In genomic region chr9:106930477-106930876, GRCh38 we compare ENCODE assay signal across 16 cellular contexts.
DNase-seq lines count a peak whose midpoint lies in the region; ATAC-seq and TF ChIP-seq lines count a peak whose summit lies in the region.
"Had no signal": no experiment of that assay in that cellular context is flagged by ENCODE, and none has a peak within 500 bp of the region (broad histone marks: within the 10 kb centered on the region; RNA-seq: fewer than 3 reads in every experiment).

No MANE protein-coding gene starts in this region.

- H3K27ac ChIP-seq in colonic mucosa, result no peak overlapping the region
- no peak overlapping the region for H3K27ac ChIP-seq in upper lobe of left lung
- H3K27ac ChIP-seq: RWPE1, SJSA1 had no signal

- TF ChIP-seq EP300 in upper lobe of left lung (IDR thresholded peaks at IDR 0.05), result no peak

- H3K4me1 ChIP-seq in colonic mucosa, result no peaks in the 10 kb centered on the region
- peaks cover 0 to 13% (median 7%) of the 10 kb centered on the region in 4 donors for H3K4me1 ChIP-seq in upper lobe of left lung
- H3K4me1 ChIP-seq: SJSA1 had no signal

- ATAC-seq in GM18502 (IDR thresholded peaks at IDR 0.05; ENCODE audit: poor library complexity, unreplicated experiment) (no peak), upper lobe of left lung (ENCODE audit: low FRiP score in 2 of 2) (no peak), GM21360 (IDR thresholded peaks at IDR 0.05; ENCODE audit: unreplicated experiment) (no peak)

- no peak overlapping the region for H3K9ac ChIP-seq in colonic mucosa (ENCODE audit: low read depth in 2 of 2, low read length in 2 of 2)

- H3K27me3 ChIP-seq in colonic mucosa (no peaks in the 10 kb centered on the region), upper lobe of left lung (no peaks in the 10 kb centered on the region)
- H3K27me3 ChIP-seq: SJSA1 had no signal

- no peaks in the 10 kb centered on the region for H3K36me3 ChIP-seq in colonic mucosa
- peaks cover 0 to 54% (median 9%) of the 10 kb centered on the region in 4 donors for H3K36me3 ChIP-seq in upper lobe of left lung

- intact Hi-C loops in colonic mucosa (cut with DNase I), result no loop called here

- no peaks in the 10 kb centered on the region for H3K9me3 ChIP-seq in colonic mucosa
- H3K9me3 ChIP-seq in upper lobe of left lung, result no peaks in the 10 kb centered on the region
- H3K9me3 ChIP-seq: HAP-1, SJSA1 had no signal

- TF ChIP-seq CTCF in colonic mucosa (IDR thresholded peaks at IDR 0.05), result no peak
- no peak for TF ChIP-seq CTCF in upper lobe of left lung (IDR thresholded peaks at IDR 0.05)

- TF ChIP-seq POLR2A in upper lobe of left lung (IDR thresholded peaks at IDR 0.05), result no peak

- WGBS in upper lobe of left lung, 2 donors, result 89 to 90% methylated on average over 8 of the region's 8 CpGs

- H3K4me3 ChIP-seq in colonic mucosa (no peak overlapping the region), upper lobe of left lung (no peak overlapping the region)
- H3K4me3 ChIP-seq: HAP-1, SJSA1 had no signal

- DNase-seq in HuH-7 (ENCODE audit: low spot score), result peak; percentile 50
- DNase-seq in colonic mucosa, result peak; percentile 35
- DNase-seq in kidney tubule cell (ENCODE audit: low spot score), result peak; percentile 86
- peak; percentile 74 for DNase-seq in renal cortical epithelial cell (ENCODE audit: low read depth)
- no peak for DNase-seq in NCI-H82 treated with DMSO at 0.1 percent for 48 hours (lab: John Stamatoyannopoulos, UW; ENCODE audit: unreplicated experiment)
- no peak for DNase-seq in upper lobe of left lung
- DNase-seq: CD4-positive, alpha-beta T cell; DND-41; NCI-H187 treated with DMSO at 0.1 percent for 48 hours; NCI-H526 treated with DMSO at 0.1 percent for 48 hours; OCI-M1 had no signal

Comparison
In these comparisons a context has a peak if more than half of its experiments do, and no peak if none do; other contexts are left out.
1. DNase-seq: peak in HuH-7 (single experiment), colonic mucosa (single experiment), kidney tubule cell (single experiment) and renal cortical epithelial cell (single experiment); none in NCI-H82 treated with DMSO at 0.1 percent for 48 hours (single experiment) and upper lobe of left lung (0 of 2).